1 cellular context compared by ENCODE assay signal in genomic region chr1:11690132-11690668, GRCh38.
TF ChIP-seq lines count a peak whose summit lies in the region.

No MANE protein-coding gene starts in this region.

TF ChIP-seq in K562, 482 proteins besides CTCF, POLR2A, EP300 and RAD21 (continues in another document):
- TF ChIP-seq BHLHE40 (IDR thresholded peaks at IDR 0.05; ENCODE audit: low read length), result peak; percentile 35; the same call in 1 of the 2 replicates
- no peak for TF ChIP-seq HOXB6 (CRISPR knock-in tag; IDR thresholded peaks at IDR 0.05; ENCODE audit: borderline replicate concordance)
- TF ChIP-seq PRDM10 (IDR thresholded peaks at IDR 0.05; ENCODE audit: partially characterized antibody), result peak; percentile 88
- no peak for TF ChIP-seq SIRT6 (IDR thresholded peaks at IDR 0.05; ENCODE audit: low read depth, low read length)
- TF ChIP-seq YY1 (IDR thresholded peaks at IDR 0.05; ENCODE audit: borderline replicate concordance in 1 of 3, control insufficient read depth in 1 of 3, extremely low read depth in 1 of 3, insufficient read depth in 3 of 3, insufficient read length in 1 of 3, insufficient replicate concordance in 2 of 3, low read depth in 1 of 3, low read length in 2 of 3), result peak in 1 of 3 experiments; percentile 3
- TF ChIP-seq CBFA2T3 (IDR thresholded peaks at IDR 0.05), result peak; percentile 61
- TF ChIP-seq JUND (IDR thresholded peaks at IDR 0.05; ENCODE audit: borderline replicate concordance, low read depth, low read length), result no peak
- TF ChIP-seq JUND (tag; IDR thresholded peaks at IDR 0.05; ENCODE audit: borderline replicate concordance, low read depth, low read length), result 0 out of 3 replicates have a peak, but pooled peaks have one; percentile 41
- 0 out of 2 replicates have a peak, but pooled peaks have one; percentile 62 for TF ChIP-seq MTA3 (IDR thresholded peaks at IDR 0.05; ENCODE audit: borderline replicate concordance)
- TF ChIP-seq ZNF644 (tag; IDR thresholded peaks at IDR 0.05; ENCODE audit: low read depth), result 0 out of 2 replicates have a peak, but pooled peaks have one; percentile 29
- no peak for TF ChIP-seq ATF2 (CRISPR knock-in tag; IDR thresholded peaks at IDR 0.05)
- no peak for TF ChIP-seq BRF2 (IDR thresholded peaks at IDR 0.05; ENCODE audit: borderline replicate concordance, insufficient read depth, insufficient read length)
- TF ChIP-seq GTF2E2 (tag; IDR thresholded peaks at IDR 0.05), result no peak
- no peak for TF ChIP-seq SMARCA5 (IDR thresholded peaks at IDR 0.05)
- TF ChIP-seq RREB1 (CRISPR knock-in tag; IDR thresholded peaks at IDR 0.05), result no peak
- 0 out of 2 replicates have a peak, but pooled peaks have one; percentile 34 for TF ChIP-seq CXXC5 (CRISPR knock-in tag; IDR thresholded peaks at IDR 0.05)
- TF ChIP-seq SPI1 (IDR thresholded peaks at IDR 0.05; ENCODE audit: borderline replicate concordance, low read depth, low read length), result peak; percentile 36; the same call in 1 of the 2 replicates
- 0 out of 2 replicates have a peak, but pooled peaks have one; percentile 21 for TF ChIP-seq SOX6 (IDR thresholded peaks at IDR 0.05)
- peak; percentile 43; the same call in 1 of the 2 replicates for TF ChIP-seq ATF7 (IDR thresholded peaks at IDR 0.05)
- TF ChIP-seq STAT5B (CRISPR knock-in tag; IDR thresholded peaks at IDR 0.05), result no peak
- no peak for TF ChIP-seq CREB1 (IDR thresholded peaks at IDR 0.05)
- no peak for TF ChIP-seq CREB1 (CRISPR knock-in tag; IDR thresholded peaks at IDR 0.05)
- TF ChIP-seq PHF21A (IDR thresholded peaks at IDR 0.05; ENCODE audit: borderline replicate concordance, low read depth), result 0 out of 2 replicates have a peak, but pooled peaks have one; percentile 15
- TF ChIP-seq ESRRA (IDR thresholded peaks at IDR 0.05; ENCODE audit: borderline replicate concordance, low read depth), result peak; percentile 83; the same call in 1 of the 2 replicates
- TF ChIP-seq RBM17 (IDR thresholded peaks at IDR 0.05; ENCODE audit: borderline replicate concordance, low read depth, low read length), result no peak
- no peak for TF ChIP-seq PML (IDR thresholded peaks at IDR 0.05; ENCODE audit: low read length)
- TF ChIP-seq ARID1B (IDR thresholded peaks at IDR 0.05), result peak; percentile 30; the same call in 1 of the 2 replicates
- TF ChIP-seq L3MBTL2 (IDR thresholded peaks at IDR 0.05), result 0 out of 2 replicates have a peak, but pooled peaks have one; percentile 28
- no peak for TF ChIP-seq PHF8 (IDR thresholded peaks at IDR 0.05; ENCODE audit: borderline replicate concordance, low read length)
- TF ChIP-seq CTBP1 (IDR thresholded peaks at IDR 0.05; ENCODE audit: borderline replicate concordance), result peak; percentile 32; the same call in 1 of the 2 replicates
- TF ChIP-seq ZNF395 (CRISPR knock-in tag; IDR thresholded peaks at IDR 0.05), result peak; percentile 23; the same call in 1 of the 2 replicates
- peak; percentile 71; the same call in 1 of the 2 replicates for TF ChIP-seq NR2C1 (IDR thresholded peaks at IDR 0.05)
- TF ChIP-seq NR2C1 (tag; IDR thresholded peaks at IDR 0.05), result peak; percentile 47; the same call in 1 of the 2 replicates
- TF ChIP-seq ZNF511 (CRISPR knock-in tag; IDR thresholded peaks at IDR 0.05), result no peak
- TF ChIP-seq GABPA (tag; conservative IDR thresholded peaks at IDR 0.05; ENCODE audit: low read depth), result no peak
- TF ChIP-seq KDM1A (IDR thresholded peaks at IDR 0.05), result peak; percentile 29 to 45; a peak in 1 of 4 replicates
- TF ChIP-seq ZNF184 (CRISPR knock-in tag; IDR thresholded peaks at IDR 0.05), result no peak
- 0 out of 6 replicates have a peak, but pooled peaks of 1 of the 3 experiments have one; percentile 20 for TF ChIP-seq ZBTB11 (CRISPR knock-in tag; IDR thresholded peaks at IDR 0.05)
- peak; percentile 98 for TF ChIP-seq ZKSCAN1 (IDR thresholded peaks at IDR 0.05; ENCODE audit: low read depth, low read length)
